24 cellular contexts compared by ENCODE assay signal in the genomic region with DNA sequence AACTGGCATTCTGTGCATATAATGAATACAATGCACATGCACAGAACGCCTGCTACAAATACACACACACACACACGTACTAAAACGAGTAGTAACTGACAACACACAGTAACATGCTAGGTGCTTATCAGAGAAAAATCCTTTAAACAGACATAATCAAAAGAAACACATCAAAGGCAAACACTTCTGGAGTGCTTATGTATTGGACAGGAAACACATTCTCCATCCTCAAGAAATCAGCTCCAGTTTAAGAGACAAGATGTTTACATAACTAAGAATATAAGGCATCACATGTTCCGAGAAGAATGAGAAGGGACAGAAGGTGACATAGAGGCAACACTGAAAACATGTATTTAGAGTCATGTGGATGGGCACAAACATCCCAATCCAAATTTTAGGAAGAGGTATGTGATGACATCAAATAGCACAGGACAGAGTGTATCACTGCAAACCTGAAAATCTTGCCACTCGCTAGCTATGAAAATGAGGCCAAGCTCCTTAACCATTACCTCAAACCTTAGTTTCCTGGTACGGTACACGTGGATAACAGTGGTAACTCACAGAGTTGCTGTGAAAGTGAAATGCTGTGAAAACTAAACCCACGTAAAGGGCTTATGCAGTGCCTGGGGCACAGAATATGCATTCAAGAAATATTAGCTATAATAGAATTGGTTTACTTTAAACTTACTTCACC.
"Had no signal": no experiment of that assay in that cellular context is flagged by ENCODE, and none has a peak within 500 bp of the region (broad histone marks: within the 10 kb centered on the region; RNA-seq: fewer than 3 reads in every experiment).

No MANE protein-coding gene starts in this region.

- H3K36me3 ChIP-seq: adrenal gland, ascending aorta, brain microvascular endothelial cell, right lobe of liver, tibial artery had no signal

- H3K27ac ChIP-seq: ascending aorta, brain microvascular endothelial cell, foreskin keratinocyte, right lobe of liver, skin epidermis, tibial artery had no signal

- H3K27me3 ChIP-seq: adrenal gland, ascending aorta, brain microvascular endothelial cell, foreskin keratinocyte, right lobe of liver, tibial artery had no signal

- H3K4me3 Mint-ChIP-seq: activated naive CD8-positive, alpha-beta T cell; activated T-cell treated with anti-CD3 and anti-CD28 coated beads, Interleukin-2, amount 50 U/mL, for 24 hours; mesothelial cell of epicardium; naive thymus-derived CD8-positive, alpha-beta T cell; stimulated activated naive CD8-positive, alpha-beta T cell treated with anti-CD3 and anti-CD28 coated beads, Interleukin-15, Interleukin-2, amounts not matched to agents 100 ng/mL and 50 ng/mL, for 24 hours had no signal

- H3K27me3 Mint-ChIP-seq: activated T-cell treated with anti-CD3 and anti-CD28 coated beads, Interleukin-2, amount 50 U/mL, for 24 hours; stimulated activated naive CD8-positive, alpha-beta T cell treated with anti-CD3 and anti-CD28 coated beads, Interleukin-15, Interleukin-2, amounts not matched to agents 100 ng/mL and 50 ng/mL, for 24 hours had no signal

- H3K9me3 Mint-ChIP-seq: activated T-cell treated with anti-CD3 and anti-CD28 coated beads, Interleukin-2, amount 50 U/mL, for 24 hours; activated T-helper 2 cell treated with anti-CD3 and anti-CD28 coated beads, Interferon-gamma antibody, Interleukin-2, Interleukin-4, amounts not matched to agents 10 μg/mL and 5 μg/mL and 100 μg/mL, durations not matched to agents 14 hours and 24 hours and 36 hours; mesothelial cell of epicardium; naive thymus-derived CD8-positive, alpha-beta T cell; stimulated activated naive CD8-positive, alpha-beta T cell treated with anti-CD3 and anti-CD28 coated beads, Interleukin-15, Interleukin-2, amounts not matched to agents 100 ng/mL and 50 ng/mL, for 24 hours had no signal

- H3K27ac Mint-ChIP-seq: activated naive CD8-positive, alpha-beta T cell; activated T-cell treated with anti-CD3 and anti-CD28 coated beads, Interleukin-2, amount 50 U/mL, for 24 hours; activated T-helper 2 cell treated with anti-CD3 and anti-CD28 coated beads, Interferon-gamma antibody, Interleukin-2, Interleukin-4, amounts not matched to agents 10 μg/mL and 5 μg/mL and 100 μg/mL, durations not matched to agents 14 hours and 24 hours and 36 hours; mesothelial cell of epicardium; naive thymus-derived CD8-positive, alpha-beta T cell; stimulated activated naive CD8-positive, alpha-beta T cell treated with anti-CD3 and anti-CD28 coated beads, Interleukin-15, Interleukin-2, amounts not matched to agents 100 ng/mL and 50 ng/mL, for 24 hours had no signal

- DNase-seq: activated CD4-positive, alpha-beta T cell treated with anti-CD3 and anti-CD28 coated beads for 1 hour; activated CD4-positive, alpha-beta T cell treated with anti-CD3 and anti-CD28 coated beads, Interleukin-2, amount 50 U/mL, for 1 hour; activated naive CD4-positive, alpha-beta T cell; activated T-cell treated with anti-CD3 and anti-CD28 coated beads, Interleukin-2, amount 50 U/mL, for 24 hours; adrenal gland; brain microvascular endothelial cell; central memory CD4-positive, alpha-beta T cell; dermis blood vessel endothelial cell; effector CD8-positive, alpha-beta T cell; foreskin keratinocyte; hippocampal formation; naive thymus-derived CD8-positive, alpha-beta T cell; occipital lobe; right lobe of liver; stimulated activated CD4-positive, alpha-beta T cell treated with anti-CD3 and anti-CD28 coated beads, Interleukin-1b, Interleukin-23, amount 100 ng/mL, for 48 hours; substantia nigra; T-helper 1 cell; tibial artery had no signal

- H3K4me3 ChIP-seq: adrenal gland, ascending aorta, right lobe of liver, skin epidermis, tibial artery had no signal

- H3K9me3 ChIP-seq: adrenal gland, ascending aorta, right lobe of liver, tibial artery had no signal

- H3K4me1 ChIP-seq: ascending aorta, foreskin keratinocyte, right lobe of liver, tibial artery had no signal

- H3K36me3 Mint-ChIP-seq: activated naive CD8-positive, alpha-beta T cell; naive thymus-derived CD8-positive, alpha-beta T cell had no signal

- ATAC-seq: foreskin keratinocyte; naive thymus-derived CD8-positive, alpha-beta T cell; right lobe of liver had no signal
